1 cellular context compared by ENCODE assay signal in the genomic region with DNA sequence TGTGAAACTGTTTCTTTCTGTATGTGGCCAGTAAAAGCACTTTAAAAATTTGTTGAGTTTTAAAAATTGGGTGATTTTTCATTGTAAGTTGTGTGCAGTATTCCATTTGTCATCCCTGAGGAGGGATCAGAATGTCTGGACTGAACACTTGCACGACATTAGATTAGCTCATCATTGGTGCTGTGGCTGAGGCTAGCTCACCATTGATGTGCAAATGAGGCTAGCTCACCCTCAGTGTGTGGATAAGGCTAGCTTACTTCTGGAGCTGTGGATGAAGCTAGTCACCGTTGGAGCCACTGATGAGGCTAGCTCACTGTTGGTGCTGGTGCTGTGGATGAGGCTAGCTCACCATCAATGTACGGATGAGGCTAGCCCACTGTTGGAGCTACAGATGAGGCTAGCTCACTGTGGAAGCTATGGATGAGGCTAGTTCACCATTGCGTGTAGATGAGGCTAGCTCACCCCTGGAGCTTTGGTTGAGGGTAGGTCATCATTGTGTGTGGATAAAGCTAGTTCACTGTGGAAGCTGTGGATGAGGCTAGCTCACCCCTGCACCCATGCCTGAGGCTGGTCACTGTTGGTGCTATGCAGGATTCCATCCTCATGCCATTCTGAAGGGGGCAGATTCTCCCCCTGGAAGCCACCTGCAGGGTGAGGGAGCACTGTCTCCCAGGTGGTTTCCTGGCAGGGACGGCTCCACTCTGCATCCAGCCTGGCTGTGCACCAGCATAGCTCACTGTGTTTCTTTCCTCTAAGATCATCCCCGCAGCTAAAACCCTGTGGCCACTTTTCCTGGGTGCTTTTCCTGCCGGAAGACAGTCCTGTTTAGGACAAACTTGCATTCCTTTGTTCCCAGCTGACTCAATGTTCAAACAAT.
TF ChIP-seq lines count a peak whose summit lies in the region.

No MANE protein-coding gene starts in this region.

TF ChIP-seq in SK-N-SH treated with all-trans-retinoic acid at 6 μM for 48 hours, 23 proteins besides CTCF, POLR2A, EP300 and RAD21 (continued from another document):
- TF ChIP-seq, protein P1, sequence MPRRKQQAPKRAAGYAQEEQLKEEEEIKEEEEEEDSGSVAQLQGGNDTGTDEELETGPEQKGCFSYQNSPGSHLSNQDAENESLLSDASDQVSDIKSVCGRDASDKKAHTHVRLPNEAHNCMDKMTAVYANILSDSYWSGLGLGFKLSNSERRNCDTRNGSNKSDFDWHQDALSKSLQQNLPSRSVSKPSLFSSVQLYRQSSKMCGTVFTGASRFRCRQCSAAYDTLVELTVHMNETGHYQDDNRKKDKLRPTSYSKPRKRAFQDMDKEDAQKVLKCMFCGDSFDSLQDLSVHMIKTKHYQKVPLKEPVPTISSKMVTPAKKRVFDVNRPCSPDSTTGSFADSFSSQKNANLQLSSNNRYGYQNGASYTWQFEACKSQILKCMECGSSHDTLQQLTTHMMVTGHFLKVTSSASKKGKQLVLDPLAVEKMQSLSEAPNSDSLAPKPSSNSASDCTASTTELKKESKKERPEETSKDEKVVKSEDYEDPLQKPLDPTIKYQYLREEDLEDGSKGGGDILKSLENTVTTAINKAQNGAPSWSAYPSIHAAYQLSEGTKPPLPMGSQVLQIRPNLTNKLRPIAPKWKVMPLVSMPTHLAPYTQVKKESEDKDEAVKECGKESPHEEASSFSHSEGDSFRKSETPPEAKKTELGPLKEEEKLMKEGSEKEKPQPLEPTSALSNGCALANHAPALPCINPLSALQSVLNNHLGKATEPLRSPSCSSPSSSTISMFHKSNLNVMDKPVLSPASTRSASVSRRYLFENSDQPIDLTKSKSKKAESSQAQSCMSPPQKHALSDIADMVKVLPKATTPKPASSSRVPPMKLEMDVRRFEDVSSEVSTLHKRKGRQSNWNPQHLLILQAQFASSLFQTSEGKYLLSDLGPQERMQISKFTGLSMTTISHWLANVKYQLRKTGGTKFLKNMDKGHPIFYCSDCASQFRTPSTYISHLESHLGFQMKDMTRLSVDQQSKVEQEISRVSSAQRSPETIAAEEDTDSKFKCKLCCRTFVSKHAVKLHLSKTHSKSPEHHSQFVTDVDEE (CRISPR knock-in tag; IDR thresholded peaks at IDR 0.05), result no peak
- TF ChIP-seq, protein P2, sequence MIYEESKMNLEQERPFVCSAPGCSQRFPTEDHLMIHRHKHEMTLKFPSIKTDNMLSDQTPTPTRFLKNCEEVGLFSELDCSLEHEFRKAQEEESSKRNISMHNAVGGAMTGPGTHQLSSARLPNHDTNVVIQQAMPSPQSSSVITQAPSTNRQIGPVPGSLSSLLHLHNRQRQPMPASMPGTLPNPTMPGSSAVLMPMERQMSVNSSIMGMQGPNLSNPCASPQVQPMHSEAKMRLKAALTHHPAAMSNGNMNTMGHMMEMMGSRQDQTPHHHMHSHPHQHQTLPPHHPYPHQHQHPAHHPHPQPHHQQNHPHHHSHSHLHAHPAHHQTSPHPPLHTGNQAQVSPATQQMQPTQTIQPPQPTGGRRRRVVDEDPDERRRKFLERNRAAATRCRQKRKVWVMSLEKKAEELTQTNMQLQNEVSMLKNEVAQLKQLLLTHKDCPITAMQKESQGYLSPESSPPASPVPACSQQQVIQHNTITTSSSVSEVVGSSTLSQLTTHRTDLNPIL (CRISPR knock-in tag; IDR thresholded peaks at IDR 0.05; ENCODE audit: low read depth), result no peak
- TF ChIP-seq BACH2 (CRISPR knock-in tag; IDR thresholded peaks at IDR 0.05; ENCODE audit: borderline replicate concordance) (no peak), ZFP3 (CRISPR knock-in tag; IDR thresholded peaks at IDR 0.05) (no peak)
